8 cellular contexts compared by ENCODE assay signal in the genomic region with DNA sequence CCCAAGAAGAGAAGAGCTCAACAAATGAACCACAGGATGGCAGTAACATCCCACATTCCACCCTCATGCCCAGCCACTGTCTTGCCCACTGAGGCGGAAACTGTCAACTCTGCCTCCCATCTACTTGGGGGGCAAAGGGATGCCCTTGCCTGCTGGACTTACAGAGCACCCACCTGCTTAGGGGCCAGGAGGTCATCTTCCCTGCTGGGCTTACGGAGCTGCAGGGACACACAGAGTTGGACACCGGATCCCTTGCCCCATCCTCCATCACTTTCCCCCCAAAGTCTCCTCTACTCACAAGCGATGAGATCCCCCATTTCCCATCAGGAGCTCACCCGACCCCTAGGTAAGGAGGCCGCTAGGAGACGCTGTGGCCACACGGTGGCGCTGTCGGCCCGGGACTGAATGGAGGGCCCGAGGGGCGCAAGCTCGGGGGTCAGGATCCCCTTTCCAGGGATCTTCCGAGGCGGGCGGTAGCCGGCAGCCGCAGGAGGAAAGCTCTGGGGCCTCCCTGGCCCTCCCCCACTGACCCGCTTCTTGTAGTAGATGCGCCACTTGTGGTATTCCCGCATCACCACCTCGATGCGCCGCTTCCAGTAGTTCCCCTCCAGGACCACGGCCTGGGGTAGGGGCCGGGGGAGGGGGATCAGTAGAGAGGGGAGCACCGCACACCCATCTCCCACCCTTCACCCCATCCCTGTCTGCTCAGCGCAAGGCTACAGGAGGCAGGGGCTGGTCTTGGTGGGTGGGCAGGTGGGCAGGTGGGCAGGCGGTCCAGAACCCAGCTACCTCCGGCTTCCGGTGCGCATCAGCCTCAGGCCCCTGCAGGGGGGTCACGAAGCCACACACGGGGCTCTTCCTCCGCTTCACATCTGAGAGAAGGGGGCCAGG. TPM values are rescaled to one million over a fixed set of nuclear protein-coding genes. Genes with fewer than 3 reads are reported as not detected.
DNase-seq lines count a peak whose midpoint lies in the region; ATAC-seq, FAIRE-seq and TF ChIP-seq lines count a peak whose summit lies in the region.

No MANE protein-coding gene starts in this region.

- no peaks in the 10 kb centered on the region for H3K4me1 Mint-ChIP-seq in activated T-helper 17 cell treated with anti-CD3 and anti-CD28 coated beads, Interleukin-2, amount 50 U/mL, for 72 hours

- H3K9me3 ChIP-seq in PC-9 (ENCODE audit: insufficient read depth, low read depth) (no peaks in the 10 kb centered on the region), vagina (no peaks in the 10 kb centered on the region)

- FAIRE-seq in H54 (lab: Jason Lieb, UNC) = no peak

- no peak overlapping the region for H3K4me3 ChIP-seq in PC-9
- no peak overlapping the region for H3K4me3 ChIP-seq in vagina

- peaks cover 19% of the 10 kb centered on the region; the same call in 1 of the 2 replicates for H3F3A ChIP-seq in PC-9 (ENCODE audit: insufficient read depth, low read depth)

- H3K27ac ChIP-seq in PC-9 (no peak overlapping the region), vagina (no peak overlapping the region)

- CTCF ChIA-PET in PC-9 (lab: Charles Lee) = interaction anchor here (0.5 to 1.4 kb wide), 10 partner anchors 12 to 794 kb away, joined by 3 to 13 read pairs (median 4); partner anchors contain the start of gene ABHD11

- H3K36me3 ChIP-seq in PC-9 (ENCODE audit: low read depth) = no peaks in the 10 kb centered on the region
- no peaks in the 10 kb centered on the region for H3K36me3 ChIP-seq in vagina

- H3K27me3 ChIP-seq in PC-9 (ENCODE audit: insufficient read depth, low read depth) (no peaks in the 10 kb centered on the region), vagina (no peaks in the 10 kb centered on the region)

- POLR2A ChIA-PET in PC-9 (lab: Charles Lee; ENCODE audit: unreplicated experiment) = interaction anchor here (0.5 to 0.6 kb wide), 4 partner anchors 29 to 220 kb away, joined by 3 to 7 read pairs (median 4); no protein-coding TSS in a partner anchor

- H3K27me3 Mint-ChIP-seq in activated T-helper 17 cell treated with anti-CD3 and anti-CD28 coated beads, Interleukin-2, amount 50 U/mL, for 72 hours = peaks cover 19% of the 10 kb centered on the region

- no peak overlapping the region for H3K4me3 Mint-ChIP-seq in activated T-helper 17 cell treated with anti-CD3 and anti-CD28 coated beads, Interleukin-2, amount 50 U/mL, for 72 hours

- no peaks in the 10 kb centered on the region for H3K36me3 Mint-ChIP-seq in activated T-helper 17 cell treated with anti-CD3 and anti-CD28 coated beads, Interleukin-2, amount 50 U/mL, for 72 hours (ENCODE audit: low read depth)

- H3K4me2 ChIP-seq in PC-9 = no peak overlapping the region

- no peak overlapping the region for H2AFZ ChIP-seq in PC-9

- intact Hi-C loops in PC-9 (cut with micrococcal nuclease; ENCODE audit: unreplicated experiment) = loop anchor here (1.0 kb wide), 1 partner anchor 248 kb away; no protein-coding TSS in a partner anchor
- intact Hi-C loops in posterior cingulate gyrus (cut with DNase I) = loop anchor here (1.0 to 10.0 kb wide), 3 partner anchors 58 to 250 kb away; partner anchors contain the start of gene VPS37D
- intact Hi-C loops in vagina (cut with DNase I) = loop anchor here (5.0 to 10.0 kb wide), 2 partner anchors 58 to 115 kb away; partner anchors contain the start of gene VPS37D

- peak; percentile 72 for ATAC-seq in activated T-helper 17 cell treated with anti-CD3 and anti-CD28 coated beads, Interleukin-2, amount 50 U/mL, for 72 hours (replicated peaks)
- ATAC-seq in HG02763 (IDR thresholded peaks at IDR 0.05; ENCODE audit: unreplicated experiment) = no peak

- no peaks in the 10 kb centered on the region for H3K79me2 ChIP-seq in PC-9 (ENCODE audit: low read depth)

- peak; percentile 85 for DNase-seq in AG20443 (ENCODE audit: low spot score)
- peak; percentile 63 for DNase-seq in H54 (ENCODE audit: insufficient read length, low spot score)
- peak in 1 of 2 experiments; percentile 59 for DNase-seq in PC-9
- peak; percentile 16 for DNase-seq in globus pallidus (ENCODE audit: low spot score)
- DNase-seq in posterior cingulate gyrus = peak in 7 of 10 donors; percentile 45 to 92 (median 63)
- no peak for DNase-seq in vagina (ENCODE audit: extremely low spot score in 2 of 2)

- no peaks in the 10 kb centered on the region for H3K9me2 ChIP-seq in PC-9 (ENCODE audit: insufficient read depth)

- H3K4me1 ChIP-seq in PC-9 (replicated peaks; ENCODE audit: insufficient read depth) (peaks cover 22% of the 10 kb centered on the region), vagina (no peaks in the 10 kb centered on the region)

- no TSS peak for BruUV-seq in PC-9 (replicated peaks; lab: Mats Ljungman, UMichigan)

- H3K9me3 Mint-ChIP-seq in activated T-helper 17 cell treated with anti-CD3 and anti-CD28 coated beads, Interleukin-2, amount 50 U/mL, for 72 hours = no peaks in the 10 kb centered on the region

- TF ChIP-seq POLR2A in H54 (IDR thresholded peaks at IDR 0.05; ENCODE audit: low read depth, low read length) = no peak
- TF ChIP-seq POLR2A in vagina (IDR thresholded peaks at IDR 0.05) = no peak

- peak; percentile 95 for TF ChIP-seq CTCF in PC-9 (conservative IDR thresholded peaks at IDR 0.05)
- TF ChIP-seq CTCF in vagina (IDR thresholded peaks at IDR 0.05) = peak; percentile 86 to 91 (median 86)

- H4K20me1 ChIP-seq in PC-9 (ENCODE audit: insufficient read depth) = no peaks in the 10 kb centered on the region

- H3K27ac Mint-ChIP-seq in activated T-helper 17 cell treated with anti-CD3 and anti-CD28 coated beads, Interleukin-2, amount 50 U/mL, for 72 hours = no peak overlapping the region

RNA-seq across cellular contexts. Expression of gene MLXIPL, which starts 17.3 kb away (rescaled TPM):
- total RNA-seq in PC-9 (2021) (24.9 and 32.0 TPM in 2 replicates), vagina (6.1 TPM)
- total RNA-seq in activated T-helper 17 cell treated with anti-CD3 and anti-CD28 coated beads, Interleukin-2, amount 50 U/mL, for 72 hours = not detected

RNA-seq across cellular contexts. Expression of gene TBL2, which starts 28.7 kb away (rescaled TPM):
- total RNA-seq in PC-9 (2021) = 43.9 and 49.2 TPM in 2 replicates
- 10 to 100 TPM; 34.7 to 43.5 TPM for total RNA-seq in activated T-helper 17 cell treated with anti-CD3 and anti-CD28 coated beads, Interleukin-2, amount 50 U/mL, for 72 hours
- 29.0 TPM for total RNA-seq in vagina

RNA-seq across cellular contexts. Expression of gene BCL7B, which starts 49.6 kb away (rescaled TPM):
- total RNA-seq in PC-9 (2021) (57.1 and 70.4 TPM in 2 replicates), vagina (57.0 TPM)
- total RNA-seq in activated T-helper 17 cell treated with anti-CD3 and anti-CD28 coated beads, Interleukin-2, amount 50 U/mL, for 72 hours = 10 to 100 TPM; 52.4 to 76.7 TPM

Comparison
In these comparisons a context has a peak if more than half of its experiments do, and no peak if none do; other contexts are left out.
1. DNase-seq: peak in AG20443 (single experiment), H54 (single experiment), globus pallidus (single experiment) and posterior cingulate gyrus (7 of 10); none in vagina (0 of 2).